In genomic region chr5:111071413-111071812, GRCh38 we compare ENCODE assay signal across 9 cellular contexts. TPM values are rescaled to one million over a fixed set of nuclear protein-coding genes. Genes with fewer than 3 reads are reported as not detected.
DNase-seq lines count a peak whose midpoint lies in the region; ATAC-seq, FAIRE-seq and TF ChIP-seq lines count a peak whose summit lies in the region.
"Had no signal": no experiment of that assay in that cellular context is flagged by ENCODE, and none has a peak within 500 bp of the region (broad histone marks: within the 10 kb centered on the region; RNA-seq: fewer than 3 reads in every experiment).

Gene TSLP, plus strand, starts transcription at chr5:111071713. Its CDS starts 178 bp downstream, at chr5:111071891.

- H3K27me3 ChIP-seq in heart left ventricle = peaks cover 0 to 64% (median 22%) of the 10 kb centered on the region in 9 donors
- H3K27me3 ChIP-seq in astrocyte (ENCODE audit: insufficient read depth, low read length) = no peaks in the 10 kb centered on the region
- peaks cover 0 to 50% of the 10 kb centered on the region in 2 experiments; a peak in 4 of 5 replicates for H3K27me3 ChIP-seq in HepG2 (ENCODE audit: control insufficient read depth in 1 of 2, insufficient read depth in 2 of 2, low read length in 2 of 2)
- peaks cover 40% of the 10 kb centered on the region for H3K27me3 ChIP-seq in suprapubic skin

- TF ChIP-seq EP300 in HepG2 (IDR thresholded peaks at IDR 0.05; ENCODE audit: low read depth in 2 of 2, low read length in 2 of 2) = no peak
- no peak for TF ChIP-seq EP300 in HepG2 (CRISPR knock-in tag; IDR thresholded peaks at IDR 0.05; ENCODE audit: borderline replicate concordance)
- TF ChIP-seq EP300 in suprapubic skin (IDR thresholded peaks at IDR 0.05) = no peak

- peak within 1 kb of the TSS; percentile 84 for H3K9ac ChIP-seq in astrocyte (ENCODE audit: low read length)
- no peak within 1 kb of the TSS for H3K9ac ChIP-seq in HepG2 (ENCODE audit: insufficient read depth, low read depth, low read length)

- no peak for FAIRE-seq in astrocyte (lab: Jason Lieb, UNC)
- FAIRE-seq in HepG2 (lab: Jason Lieb, UNC) = no peak

- WGBS in heart left ventricle, 4 donors = 78 to 82% (median 79%) methylated on average over 4 of the region's 4 CpGs
- WGBS in HepG2 (ENCODE audit: low lambda C conversion rate) = 20% methylated on average over 4 of the region's 4 CpGs
- 90% methylated on average over 4 of the region's 4 CpGs for WGBS in suprapubic skin

- peak within 1 kb of the TSS; percentile 87 for H3K4me3 Mint-ChIP-seq in astrocyte (ENCODE audit: unreplicated experiment)

- H3K4me1 ChIP-seq in heart left ventricle (peaks cover 0 to 28% (median 8%) of the 10 kb centered on the region in 12 donors), astrocyte (ENCODE audit: insufficient read depth, low read length) (peaks cover 32% of the 10 kb centered on the region), HepG2 (ENCODE audit: insufficient read depth, low read length) (peaks cover 18% of the 10 kb centered on the region), suprapubic skin (peaks cover 39% of the 10 kb centered on the region)

- DNase-seq in heart left ventricle (no peak), Right ventricle myocardium superior (no peak), astrocyte (ENCODE audit: low read depth) (no peak), HepG2 (ENCODE audit: low spot score) (no peak), suprapubic skin (ENCODE audit: low spot score in 2 of 2) (no peak), medulla oblongata (ENCODE audit: extremely low spot score) (no peak)

- no peaks in the 10 kb centered on the region for H3K9me3 Mint-ChIP-seq in astrocyte (ENCODE audit: unreplicated experiment)

- TF ChIP-seq POLR2A in heart left ventricle (IDR thresholded peaks at IDR 0.05) (no peak), HepG2 (IDR thresholded peaks at IDR 0.05; ENCODE audit: insufficient read depth in 1 of 2, low read depth in 2 of 2, low read length in 2 of 2) (no peak), suprapubic skin (IDR thresholded peaks at IDR 0.05) (no peak)

- ATAC-seq in heart left ventricle = no peak
- no peak for ATAC-seq in Right ventricle myocardium superior (ENCODE audit: poor library complexity)
- no peak for ATAC-seq in HepG2
- no peak for ATAC-seq in HG03378 (IDR thresholded peaks at IDR 0.05; ENCODE audit: unreplicated experiment)
- no peak for ATAC-seq in HG02759 (IDR thresholded peaks at IDR 0.05; ENCODE audit: unreplicated experiment)

- H4K20me1 ChIP-seq in astrocyte (ENCODE audit: insufficient read depth, low read length) (no peaks in the 10 kb centered on the region), HepG2 (ENCODE audit: insufficient read depth, low read length) (no peaks in the 10 kb centered on the region)

- no peak within 1 kb of the TSS for H3K27ac Mint-ChIP-seq in astrocyte (ENCODE audit: unreplicated experiment)

- peak within 1 kb of the TSS in 1 of 12 donors; percentile 64 for H3K27ac ChIP-seq in heart left ventricle
- H3K27ac ChIP-seq in astrocyte (ENCODE audit: low read depth, low read length) = no peak within 1 kb of the TSS
- no peak within 1 kb of the TSS for H3K27ac ChIP-seq in HepG2 (ENCODE audit: extremely low read length, insufficient read depth, low read length)
- no peak within 1 kb of the TSS for H3K27ac ChIP-seq in suprapubic skin
- H3K27ac ChIP-seq: upper lobe of right lung had no signal

- TF ChIP-seq CTCF in heart left ventricle (IDR thresholded peaks at IDR 0.05) (no peak), astrocyte (IDR thresholded peaks at IDR 0.05; ENCODE audit: insufficient read depth, low read depth, low read length) (no peak), HepG2 (CRISPR knock-in tag; IDR thresholded peaks at IDR 0.05) (no peak), suprapubic skin (IDR thresholded peaks at IDR 0.05) (no peak)

- peak within 1 kb of the TSS; percentile 94 for H2AFZ ChIP-seq in astrocyte (ENCODE audit: low read depth, low read length)
- no peak within 1 kb of the TSS for H2AFZ ChIP-seq in HepG2 (ENCODE audit: low read length)

- H3K36me3 Mint-ChIP-seq in astrocyte (ENCODE audit: low read depth, unreplicated experiment) = no peaks in the 10 kb centered on the region

- in situ Hi-C loops in HepG2 (cut with HindIII; ENCODE audit: extremely low pct_ligation_motif_present, low pct_unique_long_range_greater_than_20kb) = no loop called here

- peaks cover 67% of the 10 kb centered on the region for H3K27me3 Mint-ChIP-seq in astrocyte (ENCODE audit: low read depth, unreplicated experiment)

- TF ChIP-seq RAD21 in HepG2 (CRISPR knock-in tag; IDR thresholded peaks at IDR 0.05) = no peak

- H3K4me1 Mint-ChIP-seq in astrocyte (ENCODE audit: low read depth, unreplicated experiment) = no peaks in the 10 kb centered on the region

- POLR2A ChIA-PET in HepG2 (lab: Yijun Ruan, JAX) = no interaction called here

- H3K36me3 ChIP-seq in heart left ventricle (peaks cover 0 to 4% (median 0%) of the 10 kb centered on the region in 9 donors), astrocyte (ENCODE audit: insufficient read depth, low read length) (no peaks in the 10 kb centered on the region), HepG2 (replicated peaks in 1 of 2; ENCODE audit: control insufficient read depth in 1 of 2, insufficient read depth in 2 of 2, low read length in 2 of 2) (no peaks in the 10 kb centered on the region), suprapubic skin (no peaks in the 10 kb centered on the region)
- H3K36me3 ChIP-seq: upper lobe of right lung had no signal

- intact Hi-C loops in heart left ventricle (cut with DNase I) = loop anchor here in 4 of 10 donors (2.0 to 10.0 kb wide), 4 partner anchors 154 to 317 kb away; no protein-coding TSS in a partner anchor
- intact Hi-C loops in Right ventricle myocardium superior (cut with DNase I) = no loop called here
- intact Hi-C loops in HepG2 (cut with micrococcal nuclease; ENCODE audit: unreplicated experiment) = no loop called here

- no TSS peak for BruUV-seq in HepG2 (replicated peaks; lab: Mats Ljungman, UMichigan)

- H3K4me2 ChIP-seq in astrocyte (ENCODE audit: low read length) (peak within 1 kb of the TSS; percentile 99), HepG2 (ENCODE audit: low read depth, low read length) (peak within 1 kb of the TSS; percentile 15; the same call in 1 of the 2 replicates)

- H3K79me2 ChIP-seq in astrocyte (ENCODE audit: insufficient read depth, low read length) (peaks cover 3% of the 10 kb centered on the region), HepG2 (ENCODE audit: insufficient read depth, low read length) (no peaks in the 10 kb centered on the region)

- H3K4me3 ChIP-seq in heart left ventricle (peak within 1 kb of the TSS in 10 of 12 donors; percentile 0 to 67 (median 50)), astrocyte (ENCODE audit: insufficient read depth, low read depth, low read length) (peak within 1 kb of the TSS; percentile 41), HepG2 (replicated peaks in 1 of 3; ENCODE audit: insufficient read depth in 1 of 3, low read depth in 2 of 3, low read length in 3 of 3) (no peak within 1 kb of the TSS), suprapubic skin (peak within 1 kb of the TSS; percentile 61)

- CTCF ChIA-PET in HepG2 (lab: Yijun Ruan, JAX; ENCODE audit: low intra/inter-chr PET ratio, low total read pairs) = no interaction called here

- H3K9me3 ChIP-seq in heart left ventricle (no peaks in the 10 kb centered on the region), astrocyte (ENCODE audit: insufficient read depth, low read depth, low read length) (no peaks in the 10 kb centered on the region), HepG2 (ENCODE audit: low read length) (no peaks in the 10 kb centered on the region), suprapubic skin (no peaks in the 10 kb centered on the region)
- H3K9me3 ChIP-seq: upper lobe of right lung had no signal

TF ChIP-seq in HepG2, 621 proteins besides CTCF, POLR2A, EP300 and RAD21 (continues in another document):
- TF ChIP-seq ZNF543 (CRISPR knock-in tag; IDR thresholded peaks at IDR 0.05) (no peak), ZNF343 (CRISPR knock-in tag; IDR thresholded peaks at IDR 0.05) (no peak), ZNF672 (CRISPR knock-in tag; IDR thresholded peaks at IDR 0.05) (no peak), KDM1A (CRISPR knock-in tag; IDR thresholded peaks at IDR 0.05) (no peak)

RNA-seq across cellular contexts. Expression of gene TSLP, which starts in this region (rescaled TPM):
- total RNA-seq in heart left ventricle = 1 to 10 TPM; 1.3 to 8.7 (median 4.1) TPM
- 1 to 10 TPM; 2.8 to 7.0 TPM for polyA plus RNA-seq in heart left ventricle
- total RNA-seq in Right ventricle myocardium superior = 4.5 TPM
- 0.14 and 0.43 TPM in 2 replicates for total RNA-seq in astrocyte
- total RNA-seq in HepG2 (2016; rRNA removed; fragmentation: Illumina TruSeq; extraction: Trizol) = not detected in 2 replicates
- not detected in 2 replicates for total RNA-seq in HepG2 (2016; cell fraction: cytosol; rRNA removed; fragmentation: Illumina TruSeq; extraction: Trizol; ENCODE audit: low read depth)
- not detected in 2 replicates for total RNA-seq in HepG2 (2016; cell fraction: insoluble cytoplasmic fraction; rRNA removed; fragmentation: Illumina TruSeq; extraction: Trizol)
- not detected in 2 replicates for total RNA-seq in HepG2 (2016; cell fraction: membrane; rRNA removed; fragmentation: Illumina TruSeq; extraction: Trizol)
- not detected in 2 replicates for total RNA-seq in HepG2 (2016; cell fraction: nucleus; rRNA removed; fragmentation: Illumina TruSeq; extraction: Trizol)
- polyA plus RNA-seq in HepG2 (2011; rRNA removed) = not detected in 2 replicates
- polyA plus RNA-seq in HepG2 (2011; cell fraction: cytosol; rRNA removed) = not detected in 2 replicates
- polyA plus RNA-seq in HepG2 (2011; cell fraction: nucleus; rRNA removed) = not detected in 2 replicates
- polyA plus RNA-seq in HepG2 (2012) = not detected in 2 replicates
- not detected in 2 replicates for polyA plus RNA-seq in HepG2 (2016; cell fraction: cytosol; fragmentation: Illumina TruSeq; extraction: Trizol; ENCODE audit: low read depth)
- not detected in 2 replicates for polyA plus RNA-seq in HepG2 (2016; cell fraction: insoluble cytoplasmic fraction; fragmentation: Illumina TruSeq; extraction: Trizol; ENCODE audit: low read depth)
- not detected in 2 replicates for polyA plus RNA-seq in HepG2 (2016; cell fraction: membrane; fragmentation: Illumina TruSeq; extraction: Trizol; ENCODE audit: low read depth)
- not detected in 2 replicates for polyA plus RNA-seq in HepG2 (2016; cell fraction: nucleus; fragmentation: Illumina TruSeq; extraction: Trizol; ENCODE audit: insufficient read depth, low read depth)
- 0.44 TPM in 1 of 2 replicates, not detected in the other for polyA minus RNA-seq in HepG2 (2011; rRNA and poly(A)+ RNA removed; ENCODE audit: low replicate concordance)
- not detected in 2 replicates for polyA minus RNA-seq in HepG2 (2011; cell fraction: cytosol; rRNA and poly(A)+ RNA removed)
- polyA minus RNA-seq in HepG2 (2011; cell fraction: nucleus; rRNA and poly(A)+ RNA removed) = not detected in 2 replicates
- 1 to 10 TPM in 1 of 4 donors, under 1 TPM in 2, not detected in 1; 0.38 to 1.4 (median 0.62) TPM for total RNA-seq in suprapubic skin

Comparison
In these comparisons a context has a peak if more than half of its experiments do, and no peak if none do; other contexts are left out.
1. H3K4me3 ChIP-seq: peak in heart left ventricle (10 of 12), astrocyte (single experiment) and suprapubic skin (single experiment); none in HepG2 (0 of 3).